In the genomic region with DNA sequence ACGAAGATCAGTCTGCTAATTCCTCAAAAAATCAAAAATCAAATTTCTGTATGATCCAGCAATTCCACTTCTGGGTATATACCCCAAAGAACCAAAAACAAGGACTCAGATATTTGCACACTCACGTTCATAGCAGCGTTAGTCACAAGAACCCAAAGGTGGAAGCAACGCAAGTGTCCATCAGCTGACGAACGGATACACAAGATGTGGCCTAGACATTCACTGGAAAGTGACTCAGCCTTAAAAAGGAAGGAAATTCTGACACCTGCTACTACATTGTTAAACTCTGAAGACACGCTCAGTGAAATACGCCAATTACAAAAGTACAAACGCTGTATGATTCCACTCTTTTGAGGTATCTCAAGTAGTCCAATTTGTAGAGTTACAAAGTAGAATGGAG, we compare ENCODE assay signal across 19 cellular contexts.
DNase-seq lines count a peak whose midpoint lies in the region; ATAC-seq and TF ChIP-seq lines count a peak whose summit lies in the region.
"Had no signal": no experiment of that assay in that cellular context is flagged by ENCODE, and none has a peak within 500 bp of the region (broad histone marks: within the 10 kb centered on the region; RNA-seq: fewer than 3 reads in every experiment).

No MANE protein-coding gene starts in this region.

- peaks cover 2% of the 10 kb centered on the region in 2 donors for H3K4me1 Mint-ChIP-seq in effector memory CD8-positive, alpha-beta T cell (ENCODE audit: low read depth in 2 of 2)

- no peaks in the 10 kb centered on the region for H3K9me3 ChIP-seq in gastrocnemius medialis

- H3K27me3 Mint-ChIP-seq in effector memory CD8-positive, alpha-beta T cell, result no peaks in the 10 kb centered on the region
- H3K27me3 Mint-ChIP-seq: B cell; CD4-positive, alpha-beta memory T cell had no signal

- ATAC-seq in gastrocnemius medialis, result no peak
- ATAC-seq in effector memory CD8-positive, alpha-beta T cell (replicated peaks), result no peak

- peak overlapping the region; percentile 56 to 89 (median 87) for H3K27ac ChIP-seq in gastrocnemius medialis
- H3K27ac ChIP-seq: 22Rv1 had no signal

- H3K9me3 Mint-ChIP-seq in effector memory CD8-positive, alpha-beta T cell, result no peaks in the 10 kb centered on the region
- H3K9me3 Mint-ChIP-seq: CD4-positive, alpha-beta memory T cell had no signal

- H3K27ac Mint-ChIP-seq in effector memory CD8-positive, alpha-beta T cell, result peak overlapping the region in 1 of 2 donors; percentile 38
- H3K27ac Mint-ChIP-seq: B cell had no signal

- peaks cover 4% of the 10 kb centered on the region for H3K36me3 Mint-ChIP-seq in effector memory CD8-positive, alpha-beta T cell (ENCODE audit: insufficient read depth)

- TF ChIP-seq POLR2A in gastrocnemius medialis (IDR thresholded peaks at IDR 0.05), result no peak

- H3K27me3 ChIP-seq in gastrocnemius medialis, result no peaks in the 10 kb centered on the region

- TF ChIP-seq CTCF in gastrocnemius medialis (IDR thresholded peaks at IDR 0.05 in 4 of 5, conservative IDR thresholded peaks at IDR 0.05 in 1 of 5), result no peak

- DNase-seq in SIG-M5 treated with dmso at 0.1 percent for 504 hours (lab: John Stamatoyannopoulos, UW; ENCODE audit: unreplicated experiment), result peak; percentile 24
- DNase-seq in SIG-M5 (lab: John Stamatoyannopoulos, UW), result no peak
- peak; percentile 97 for DNase-seq in NOMO-1 treated with DMSO at 0.1 percent for 48 hours (lab: John Stamatoyannopoulos, UW; ENCODE audit: unreplicated experiment)
- DNase-seq in glomerular endothelial cell (ENCODE audit: extremely low read depth, low read depth, low spot score), result peak; percentile 93
- DNase-seq in gastrocnemius medialis, result no peak
- no peak for DNase-seq in midbrain (lab: John Stamatoyannopoulos, UW)
- no peak for DNase-seq in effector memory CD8-positive, alpha-beta T cell
- DNase-seq in DMS 273 (lab: John Stamatoyannopoulos, UW; ENCODE audit: unreplicated experiment), result no peak
- DNase-seq: Calu3; CD4-positive, alpha-beta memory T cell; H7; NCI-H1092; NCI-H146; NCI-H2081; NCI-H510A; NCI-H82; Right ventricle myocardium superior had no signal

- no peaks in the 10 kb centered on the region for H3K36me3 ChIP-seq in gastrocnemius medialis

- in situ Hi-C loops in gastrocnemius medialis (cut with MboI; ENCODE audit: low sequenced_read_pairs in 4 of 4), result loop anchor here in 1 of 4 donors (10.0 kb wide), 1 partner anchor 107 kb away; no protein-coding TSS in a partner anchor

- no peak overlapping the region for H3K4me3 Mint-ChIP-seq in effector memory CD8-positive, alpha-beta T cell
- H3K4me3 Mint-ChIP-seq: B cell; CD4-positive, alpha-beta memory T cell had no signal

- peaks cover 71% of the 10 kb centered on the region in 2 donors for H3K4me1 ChIP-seq in gastrocnemius medialis

- no peak overlapping the region for H3K4me3 ChIP-seq in gastrocnemius medialis

- intact Hi-C loops in gastrocnemius medialis (cut with DNase I; ENCODE audit: low total_unique reads), result no loop called here

Comparison
In these comparisons a context has a peak if more than half of its experiments do, and no peak if none do; other contexts are left out.
1. DNase-seq: peak in SIG-M5 treated with dmso at 0.1 percent for 504 hours (single experiment), NOMO-1 treated with DMSO at 0.1 percent for 48 hours (single experiment) and glomerular endothelial cell (single experiment); none in SIG-M5 (single experiment), gastrocnemius medialis (0 of 2), midbrain (single experiment), effector memory CD8-positive, alpha-beta T cell (0 of 3) and DMS 273 (single experiment).